ENCODE assay signal across 8 cellular contexts in the genomic region with DNA sequence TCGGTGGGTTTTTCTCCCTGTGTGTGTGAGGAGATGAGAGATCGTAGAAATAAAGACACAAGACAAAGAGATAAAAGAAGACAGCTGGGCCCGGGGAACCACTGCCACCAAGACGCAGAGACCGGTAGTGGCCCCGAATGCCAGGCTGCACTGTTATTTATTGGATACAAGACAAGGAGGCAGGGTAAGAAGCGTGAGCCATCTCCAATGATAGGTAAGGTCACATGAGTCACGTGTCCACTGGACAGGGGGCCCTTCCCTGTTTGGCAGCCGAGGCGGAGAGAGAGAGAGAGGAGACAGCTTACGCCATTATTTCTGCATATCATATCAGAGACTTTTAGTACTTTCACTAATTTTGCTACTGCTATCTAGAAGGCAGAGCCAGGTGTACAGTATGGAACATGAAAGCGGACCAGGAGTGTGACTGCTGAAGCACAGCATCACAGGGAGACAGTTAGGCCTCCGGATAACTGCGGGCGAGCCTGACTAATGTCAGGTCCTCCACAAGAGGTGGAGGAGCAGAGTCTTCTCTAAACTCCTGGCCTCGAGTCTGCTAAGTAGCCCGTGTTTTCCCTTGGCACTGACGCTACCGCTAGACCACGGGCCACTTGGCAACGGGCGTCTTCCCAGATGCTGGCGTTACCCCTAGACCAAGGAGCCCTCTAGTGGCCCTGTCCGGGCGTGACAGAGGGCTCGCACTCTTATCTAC. TPM values are rescaled to one million over a fixed set of nuclear protein-coding genes. Genes with fewer than 3 reads are reported as not detected.
DNase-seq lines count a peak whose midpoint lies in the region; ATAC-seq and TF ChIP-seq lines count a peak whose summit lies in the region.
"Not testable (repeated sequence)": the region's sequence is repeated elsewhere in the genome, so short reads cannot be mapped to it uniquely, and the experiment has no call there.

No MANE protein-coding gene starts in this region.

- H3K36me3 ChIP-seq in esophagus muscularis mucosa: not testable (repeated sequence)

- intact Hi-C loops in esophagus muscularis mucosa (cut with DNase I): loop anchor here (1.0 to 10.0 kb wide), 2 partner anchors 102 to 230 kb away; partner anchors contain the start of genes GPR108 and TRIP10
- intact Hi-C loops in lower leg skin (cut with DNase I; ENCODE audit: low total_unique reads): loop anchor here (5.0 kb wide), 1 partner anchor 229 kb away; no protein-coding TSS in a partner anchor

- not testable (repeated sequence) for H3K9me3 Mint-ChIP-seq in activated T-helper 17 cell treated with anti-CD3 and anti-CD28 coated beads, Interleukin-2, amount 50 U/mL, for 72 hours

- ATAC-seq in activated T-helper 17 cell treated with anti-CD3 and anti-CD28 coated beads, Interleukin-2, amount 50 U/mL, for 72 hours (replicated peaks): peak; percentile 53

- H3K9me3 ChIP-seq in esophagus muscularis mucosa: not testable (repeated sequence)

- TF ChIP-seq CTCF in AG09309 (IDR thresholded peaks at IDR 0.05; ENCODE audit: control insufficient read depth, insufficient read depth, low read depth, low read length, missing control alignments) (peak; percentile 77), GM12875 (IDR thresholded peaks at IDR 0.05; ENCODE audit: borderline replicate concordance, insufficient read depth, low read depth, low read length) (peak; percentile 79), esophagus muscularis mucosa (IDR thresholded peaks at IDR 0.05) (peak; percentile 48 to 67 (median 58)), lower leg skin (IDR thresholded peaks at IDR 0.05) (peak in 1 of 3 donors; percentile 32)

- peak overlapping the region; percentile 24 for H3K4me3 Mint-ChIP-seq in activated T-helper 17 cell treated with anti-CD3 and anti-CD28 coated beads, Interleukin-2, amount 50 U/mL, for 72 hours

- H3K4me1 ChIP-seq in esophagus muscularis mucosa: not testable (repeated sequence)

- H3K27me3 ChIP-seq in esophagus muscularis mucosa: peaks cover 0 to 31% (median 0%) of the 10 kb centered on the region in 4 donors

- DNase-seq in AG09309 (ENCODE audit: low read depth): peak; percentile 14
- DNase-seq in NCI-H1417 (lab: John Stamatoyannopoulos, UW): peak in 2 of 3 experiments; percentile 52 to 71
- DNase-seq in SK-N-DZ (ENCODE audit: low spot score): peak; percentile 27
- DNase-seq in esophagus muscularis mucosa (ENCODE audit: extremely low spot score): not testable (repeated sequence)
- DNase-seq in lower leg skin (ENCODE audit: low spot score in 2 of 2): peak; percentile 39 to 92
- peak; percentile 44 for DNase-seq in stimulated activated CD4-positive, alpha-beta T cell treated with anti-CD3 and anti-CD28 coated beads, Interleukin-12 subunit alpha, Interleukin-12 subunit beta, amount 100 ng/mL, for 4 hours

- WGBS in esophagus muscularis mucosa: 72% methylated on average over 18 of the region's 26 CpGs
- WGBS in lower leg skin, 2 donors: 48 to 53% methylated on average over 25 of the region's 26 CpGs

- not testable (repeated sequence) for H3K4me3 ChIP-seq in AG09309 (ENCODE audit: control insufficient read depth, low read depth, low read length); GM12875 (ENCODE audit: low read depth, low read length); esophagus muscularis mucosa; lower leg skin (ENCODE audit: low read depth, poor library complexity, severe bottlenecking)

- H3K27ac ChIP-seq in esophagus muscularis mucosa (replicated peaks in 1 of 4): not testable (repeated sequence)

- not testable (repeated sequence) for H3K36me3 Mint-ChIP-seq in activated T-helper 17 cell treated with anti-CD3 and anti-CD28 coated beads, Interleukin-2, amount 50 U/mL, for 72 hours (ENCODE audit: low read depth)

- TF ChIP-seq POLR2A in esophagus muscularis mucosa (IDR thresholded peaks at IDR 0.05; ENCODE audit: low read depth); lower leg skin (IDR thresholded peaks at IDR 0.05): not testable (repeated sequence)

- not testable (repeated sequence) for TF ChIP-seq EP300 in esophagus muscularis mucosa (IDR thresholded peaks at IDR 0.05)

- H3K27ac Mint-ChIP-seq in activated T-helper 17 cell treated with anti-CD3 and anti-CD28 coated beads, Interleukin-2, amount 50 U/mL, for 72 hours: not testable (repeated sequence)

- H3K27me3 Mint-ChIP-seq in activated T-helper 17 cell treated with anti-CD3 and anti-CD28 coated beads, Interleukin-2, amount 50 U/mL, for 72 hours: not testable (repeated sequence)

- peaks cover 17% of the 10 kb centered on the region for H3K4me1 Mint-ChIP-seq in activated T-helper 17 cell treated with anti-CD3 and anti-CD28 coated beads, Interleukin-2, amount 50 U/mL, for 72 hours

RNA-seq across cellular contexts. Expression of gene TNFSF14, which starts 37.1 kb away (rescaled TPM):
- polyA plus RNA-seq in SK-N-DZ (2014; cell fraction: cytosol; rRNA removed): not detected in 2 replicates
- not detected in 2 replicates for polyA plus RNA-seq in SK-N-DZ (2014; cell fraction: nucleus; rRNA removed)
- 10 to 100 TPM; 13.5 to 48.5 TPM for total RNA-seq in activated T-helper 17 cell treated with anti-CD3 and anti-CD28 coated beads, Interleukin-2, amount 50 U/mL, for 72 hours
- total RNA-seq in esophagus muscularis mucosa (1 to 10 TPM in 1 of 4 donors, under 1 TPM in 3; 0.42 to 3.0 (median 0.70) TPM), lower leg skin (under 1 TPM in 2 of 4 donors, not detected in 2; 0.03 to 0.08 TPM)

RNA-seq across cellular contexts. Expression of gene CD70, which starts 42.0 kb away (rescaled TPM):
- not detected in 2 replicates for polyA plus RNA-seq in SK-N-DZ (2014; cell fraction: cytosol; rRNA removed)
- not detected in 2 replicates for polyA plus RNA-seq in SK-N-DZ (2014; cell fraction: nucleus; rRNA removed)
- 10 to 100 TPM; 41.1 to 53.1 TPM for total RNA-seq in activated T-helper 17 cell treated with anti-CD3 and anti-CD28 coated beads, Interleukin-2, amount 50 U/mL, for 72 hours
- under 1 TPM in 2 of 4 donors, not detected in 2; 0.52 to 0.84 TPM for total RNA-seq in esophagus muscularis mucosa
- not detected for total RNA-seq in lower leg skin

Comparison
In these comparisons a context has a peak if more than half of its experiments do, and no peak if none do; other contexts are left out.
1. RNA of gene CD70, which starts 42.0 kb away (total RNA-seq): 41.1 to 53.1 TPM in activated T-helper 17 cell treated with anti-CD3 and anti-CD28 coated beads, Interleukin-2, amount 50 U/mL, for 72 hours; 0.52 to 0.84 TPM in esophagus muscularis mucosa and not detected in lower leg skin; every median in the first group is over 10 times any median in the second.